ENCODE assay signal across 20 cellular contexts in the genomic region with DNA sequence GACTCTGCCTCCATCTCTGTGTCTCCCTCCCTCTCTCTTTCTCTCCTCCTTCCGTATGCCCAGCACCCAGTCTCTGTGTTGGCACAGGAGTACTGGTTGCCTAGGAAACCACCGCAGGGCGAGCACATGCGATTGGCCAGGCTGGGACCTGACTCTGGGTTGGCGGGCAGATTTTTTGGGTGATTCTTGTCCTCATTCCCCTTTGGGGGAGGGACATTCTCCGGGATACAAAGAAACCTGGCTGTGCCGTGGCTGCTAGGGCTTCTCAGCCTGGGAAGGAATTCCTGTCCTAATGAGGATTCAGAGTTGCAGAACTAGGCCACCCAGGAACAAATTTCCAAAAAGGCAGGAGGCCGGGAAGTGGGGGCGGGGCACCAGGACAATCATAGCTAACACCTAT.
DNase-seq lines count a peak whose midpoint lies in the region; ATAC-seq and TF ChIP-seq lines count a peak whose summit lies in the region.
"Had no signal": no experiment of that assay in that cellular context is flagged by ENCODE, and none has a peak within 500 bp of the region (broad histone marks: within the 10 kb centered on the region; RNA-seq: fewer than 3 reads in every experiment).

No MANE protein-coding gene starts in this region.

- peak overlapping the region; percentile 61; the same call in 1 of the 2 replicates for H3K9ac ChIP-seq in iPS-20b (ENCODE audit: low read depth, low read length)

- ATAC-seq in body of pancreas (no peak), GM19452 (IDR thresholded peaks at IDR 0.05; ENCODE audit: unreplicated experiment) (no peak)
- ATAC-seq: activated naive CD4-positive, alpha-beta T cell treated with anti-CD3 and anti-CD28 coated beads, Interleukin-2, amount 50 U/mL, for 72 hours; gastrocnemius medialis; left colon; Panc1 had no signal

- no peaks in the 10 kb centered on the region for H3K27me3 Mint-ChIP-seq in T-helper 2 cell treated with Interferon-gamma antibody and Interleukin-4, amounts not matched to agents 5 μg/mL and 100 μg/mL, for 36 hours (ENCODE audit: low read depth)

- H3K9me3 ChIP-seq in body of pancreas (no peaks in the 10 kb centered on the region), iPS-20b (ENCODE audit: insufficient read depth, low read depth, low read length) (0 out of 2 replicates have a peak, but pooled peaks cover 3% of the 10 kb centered on the region)
- H3K9me3 ChIP-seq: gastrocnemius medialis, transverse colon had no signal

- intact Hi-C loops in body of pancreas (cut with DNase I): no loop called here

- H3K4me1 Mint-ChIP-seq in T-helper 2 cell treated with Interferon-gamma antibody and Interleukin-4, amounts not matched to agents 5 μg/mL and 100 μg/mL, for 36 hours (ENCODE audit: low read depth): no peaks in the 10 kb centered on the region

- no peaks in the 10 kb centered on the region for H3K4me1 ChIP-seq in body of pancreas
- H3K4me1 ChIP-seq in iPS-20b (ENCODE audit: insufficient read depth, low read length): peaks cover 21% of the 10 kb centered on the region; the same call in 1 of the 2 replicates
- H3K4me1 ChIP-seq: gastrocnemius medialis, transverse colon had no signal

- H3K4me3 ChIP-seq in body of pancreas: no peak overlapping the region
- peak overlapping the region; percentile 47; the same call in 1 of the 2 replicates for H3K4me3 ChIP-seq in iPS-20b (ENCODE audit: low read length)
- H3K4me3 ChIP-seq: gastrocnemius medialis, transverse colon had no signal

- H3K27ac ChIP-seq in body of pancreas (peak overlapping the region in 1 of 4 donors; percentile 17), iPS-20b (ENCODE audit: low read length) (peak overlapping the region; percentile 69)
- H3K27ac ChIP-seq: 22Rv1, gastrocnemius medialis, transverse colon had no signal

- no peak for TF ChIP-seq POLR2A in body of pancreas (IDR thresholded peaks at IDR 0.05)

- DNase-seq in DMS 273 (lab: John Stamatoyannopoulos, UW; ENCODE audit: unreplicated experiment) (peak; percentile 84), DMS 273 treated with DMSO at 0.1 percent for 48 hours (lab: John Stamatoyannopoulos, UW) (no peak), body of pancreas (peak; percentile 16 to 40 (median 34)), putamen (ENCODE audit: low spot score) (peak; percentile 47), GM10266 (ENCODE audit: extremely low spot score) (no peak)
- DNase-seq in T-helper 2 cell treated with Interferon-gamma antibody and Interleukin-4, amounts not matched to agents 5 μg/mL and 100 μg/mL, for 36 hours (ENCODE audit: low spot score): no peak
- DNase-seq: activated CD4-positive, CD25-positive, alpha-beta regulatory T cell treated with anti-CD3 and anti-CD28 coated beads, Interleukin-2, amount 50 U/mL, for 72 hours; central memory CD4-positive, alpha-beta T cell; EL; gastrocnemius medialis; NCI-H2171 treated with DMSO at 0.1 percent for 48 hours; stimulated activated CD4-positive, alpha-beta T cell treated with anti-CD3 and anti-CD28 coated beads, Interleukin-4, amount 100 ng/mL, for 24 hours; T-helper 1 cell; transverse colon had no signal

- TF ChIP-seq CTCF in body of pancreas (IDR thresholded peaks at IDR 0.05) (no peak), GM10266 (IDR thresholded peaks at IDR 0.05; ENCODE audit: control insufficient read depth, insufficient read depth, low read depth, missing control alignments) (no peak)

- no peak overlapping the region for H3K4me3 Mint-ChIP-seq in T-helper 2 cell treated with Interferon-gamma antibody and Interleukin-4, amounts not matched to agents 5 μg/mL and 100 μg/mL, for 36 hours

- no peaks in the 10 kb centered on the region for H3K36me3 Mint-ChIP-seq in T-helper 2 cell treated with Interferon-gamma antibody and Interleukin-4, amounts not matched to agents 5 μg/mL and 100 μg/mL, for 36 hours (ENCODE audit: low read depth)
- H3K36me3 Mint-ChIP-seq: activated naive CD4-positive, alpha-beta T cell treated with anti-CD3 and anti-CD28 coated beads, Interleukin-2, amount 50 U/mL, for 72 hours had no signal

- WGBS in body of pancreas, 2 donors: 0 to 6% methylated on average over 8 to 9 of the region's 9 CpGs

- H3K27ac Mint-ChIP-seq in T-helper 2 cell treated with Interferon-gamma antibody and Interleukin-4, amounts not matched to agents 5 μg/mL and 100 μg/mL, for 36 hours: no peak overlapping the region
- H3K27ac Mint-ChIP-seq: activated naive CD4-positive, alpha-beta T cell treated with anti-CD3 and anti-CD28 coated beads, Interleukin-2, amount 50 U/mL, for 72 hours had no signal

- H3K27me3 ChIP-seq in body of pancreas: no peaks in the 10 kb centered on the region
- H3K27me3 ChIP-seq in iPS-20b (ENCODE audit: insufficient read depth, low read length): no peaks in the 10 kb centered on the region
- H3K27me3 ChIP-seq: gastrocnemius medialis, transverse colon had no signal

- no peaks in the 10 kb centered on the region for H3K36me3 ChIP-seq in body of pancreas (replicated peaks in 1 of 2; ENCODE audit: insufficient read depth in 1 of 2, low read depth in 2 of 2)
- H3K36me3 ChIP-seq in iPS-20b (ENCODE audit: insufficient read depth, low read depth, low read length): no peaks in the 10 kb centered on the region
- H3K36me3 ChIP-seq: gastrocnemius medialis, transverse colon had no signal

- H3K9me3 Mint-ChIP-seq in T-helper 2 cell treated with Interferon-gamma antibody and Interleukin-4, amounts not matched to agents 5 μg/mL and 100 μg/mL, for 36 hours: peaks cover 35% of the 10 kb centered on the region

Comparison
In these comparisons a context has a peak if more than half of its experiments do, and no peak if none do; other contexts are left out.
1. DNase-seq: peak in DMS 273 (single experiment), body of pancreas (4 of 4) and putamen (single experiment); none in DMS 273 treated with DMSO at 0.1 percent for 48 hours (single experiment), T-helper 2 cell treated with Interferon-gamma antibody and Interleukin-4, amounts not matched to agents 5 μg/mL and 100 μg/mL, for 36 hours (single experiment) and GM10266 (single experiment).